11 cellular contexts compared by ENCODE assay signal in genomic region chr15:89299896-89300295, GRCh38. TPM values are rescaled to one million over a fixed set of nuclear protein-coding genes. Genes with fewer than 3 reads are reported as not detected.
DNase-seq lines count a peak whose midpoint lies in the region; ATAC-seq and TF ChIP-seq lines count a peak whose summit lies in the region.
"Had no signal": no experiment of that assay in that cellular context is flagged by ENCODE, and none has a peak within 500 bp of the region (broad histone marks: within the 10 kb centered on the region; RNA-seq: fewer than 3 reads in every experiment).

No MANE protein-coding gene starts in this region.

- peak; percentile 0 for DNase-seq in NCI-H2029 treated with DMSO at 0.1 percent for 48 hours (lab: John Stamatoyannopoulos, UW)
- no peak for DNase-seq in NCI-H2029 (lab: John Stamatoyannopoulos, UW)
- no peak for DNase-seq in PC-9
- no peak for DNase-seq in esophagus muscularis mucosa (ENCODE audit: extremely low spot score)
- DNase-seq in psoas muscle: no peak
- DNase-seq in stimulated activated CD4-positive, alpha-beta T cell treated with anti-CD3 and anti-CD28 coated beads, Interleukin-4, amount 100 ng/mL, for 4 hours: no peak
- DNase-seq: activated CD4-positive, alpha-beta T cell treated with anti-CD3 and anti-CD28 coated beads for 4 hours; NCI-H774; stimulated activated CD4-positive, alpha-beta T cell treated with anti-CD3 and anti-CD28 coated beads, Interleukin-2, amount 100 ng/mL, for 24 hours had no signal

- intact Hi-C loops in PC-9 (cut with micrococcal nuclease; ENCODE audit: unreplicated experiment) (loop anchor here (5.0 kb wide), 1 partner anchor 93 kb away; no protein-coding TSS in a partner anchor), esophagus muscularis mucosa (cut with DNase I) (loop anchor here (10.0 kb wide), 1 partner anchor 95 kb away; no protein-coding TSS in a partner anchor), psoas muscle (cut with DNase I) (loop anchor here (5.0 kb wide), 1 partner anchor 93 kb away; no protein-coding TSS in a partner anchor)

- CTCF ChIA-PET in PC-9 (lab: Charles Lee): interaction anchor here (0.6 to 1.1 kb wide), 3 partner anchors 122 to 395 kb away, joined by 3 to 5 read pairs (median 4); no protein-coding TSS in a partner anchor

- H3F3A ChIP-seq in PC-9 (ENCODE audit: insufficient read depth, low read depth): peaks cover 9% of the 10 kb centered on the region; the same call in 1 of the 2 replicates

- peaks cover 5% of the 10 kb centered on the region; the same call in 1 of the 2 replicates for H3K36me3 ChIP-seq in PC-9 (ENCODE audit: low read depth)
- peaks cover 0 to 5% (median 0%) of the 10 kb centered on the region in 4 donors for H3K36me3 ChIP-seq in esophagus muscularis mucosa
- no peaks in the 10 kb centered on the region for H3K36me3 ChIP-seq in psoas muscle (ENCODE audit: insufficient read depth in 1 of 2, low read depth in 1 of 2)
- peaks cover 0 to 7% of the 10 kb centered on the region in 2 donors for H3K36me3 ChIP-seq in gastroesophageal sphincter

- TF ChIP-seq EP300 in esophagus muscularis mucosa (IDR thresholded peaks at IDR 0.05): no peak
- TF ChIP-seq EP300 in gastroesophageal sphincter (IDR thresholded peaks at IDR 0.05): no peak

- H3K4me2 ChIP-seq in PC-9: no peak overlapping the region

- no peak for TF ChIP-seq POLR2A in esophagus muscularis mucosa (IDR thresholded peaks at IDR 0.05; ENCODE audit: low read depth)
- no peak for TF ChIP-seq POLR2A in gastroesophageal sphincter (IDR thresholded peaks at IDR 0.05)

- no peak overlapping the region for H3K4me3 ChIP-seq in PC-9
- no peak overlapping the region for H3K4me3 ChIP-seq in esophagus muscularis mucosa
- no peak overlapping the region for H3K4me3 ChIP-seq in psoas muscle
- H3K4me3 ChIP-seq in gastroesophageal sphincter: no peak overlapping the region

- no peaks in the 10 kb centered on the region for H3K9me2 ChIP-seq in PC-9 (ENCODE audit: insufficient read depth)

- ATAC-seq in psoas muscle (no peak), esophagus mucosa (no peak), gastroesophageal sphincter (no peak)

- H3K27me3 ChIP-seq in PC-9 (ENCODE audit: insufficient read depth, low read depth): no peaks in the 10 kb centered on the region
- no peaks in the 10 kb centered on the region for H3K27me3 ChIP-seq in esophagus muscularis mucosa
- H3K27me3 ChIP-seq in psoas muscle (ENCODE audit: insufficient read depth in 3 of 3, low read length in 2 of 3): no peaks in the 10 kb centered on the region
- no peaks in the 10 kb centered on the region for H3K27me3 ChIP-seq in gastroesophageal sphincter

- H3K79me2 ChIP-seq in PC-9 (ENCODE audit: low read depth): no peaks in the 10 kb centered on the region

- POLR2A ChIA-PET in PC-9 (lab: Charles Lee; ENCODE audit: unreplicated experiment): no interaction called here

- BruUV-seq in PC-9 (replicated peaks; lab: Mats Ljungman, UMichigan): no TSS peak

- H3K9me3 ChIP-seq in PC-9 (ENCODE audit: insufficient read depth, low read depth) (no peaks in the 10 kb centered on the region), esophagus muscularis mucosa (no peaks in the 10 kb centered on the region), psoas muscle (no peaks in the 10 kb centered on the region), gastroesophageal sphincter (no peaks in the 10 kb centered on the region)

- no peak overlapping the region for H2AFZ ChIP-seq in PC-9

- no peaks in the 10 kb centered on the region for H4K20me1 ChIP-seq in PC-9 (ENCODE audit: insufficient read depth)

- peak; percentile 38; the same call in 1 of the 2 replicates for TF ChIP-seq CTCF in PC-9 (conservative IDR thresholded peaks at IDR 0.05)
- peak in 2 of 3 experiments; percentile 20 to 26 for TF ChIP-seq CTCF in esophagus muscularis mucosa (IDR thresholded peaks at IDR 0.05)
- TF ChIP-seq CTCF in psoas muscle (IDR thresholded peaks at IDR 0.05): peak; percentile 39
- peak in 1 of 4 experiments; percentile 22 for TF ChIP-seq CTCF in gastroesophageal sphincter (IDR thresholded peaks at IDR 0.05)

- H3K4me1 ChIP-seq in PC-9 (replicated peaks; ENCODE audit: insufficient read depth): no peaks in the 10 kb centered on the region
- no peaks in the 10 kb centered on the region for H3K4me1 ChIP-seq in esophagus muscularis mucosa
- H3K4me1 ChIP-seq in psoas muscle: no peaks in the 10 kb centered on the region
- no peaks in the 10 kb centered on the region for H3K4me1 ChIP-seq in gastroesophageal sphincter

- H3K27ac ChIP-seq in PC-9 (no peak overlapping the region), esophagus muscularis mucosa (replicated peaks in 1 of 4) (no peak overlapping the region), psoas muscle (no peak overlapping the region), gastroesophageal sphincter (no peak overlapping the region)

RNA-seq across cellular contexts. Expression of gene POLG, which starts 34.7 kb away (rescaled TPM):
- 43.6 and 63.9 TPM in 2 replicates for total RNA-seq in PC-9 (2021)
- total RNA-seq in esophagus muscularis mucosa: 10 to 100 TPM; 51.0 to 86.0 (median 66.7) TPM
- 10 to 100 TPM; 47.7 to 56.0 (median 51.1) TPM for total RNA-seq in psoas muscle
- 10 to 100 TPM; 32.6 to 64.5 (median 58.4) TPM for polyA plus RNA-seq in psoas muscle
- total RNA-seq in esophagus mucosa: 34.6 TPM
- 10 to 100 TPM; 40.5 to 57.3 (median 49.2) TPM for total RNA-seq in gastroesophageal sphincter

RNA-seq across cellular contexts. Expression of gene FANCI, which starts 56.1 kb away (rescaled TPM):
- total RNA-seq in PC-9 (2021) (102 and 126 TPM in 2 replicates), esophagus muscularis mucosa (10 to 100 TPM in 1 of 4 donors, 1 to 10 TPM in 3; 3.5 to 10.2 (median 4.0) TPM), psoas muscle (1 to 10 TPM in 2 of 4 donors, under 1 TPM in 2; 0.69 to 2.3 (median 1.0) TPM), esophagus mucosa (24.4 TPM), gastroesophageal sphincter (10 to 100 TPM in 1 of 4 donors, 1 to 10 TPM in 3; 1.9 to 12.5 (median 7.1) TPM)
- polyA plus RNA-seq in psoas muscle: 1 to 10 TPM in 1 of 3 donors, under 1 TPM in 2; 0.48 to 1.6 (median 0.72) TPM
